ENCODE assay signal across 29 cellular contexts in the genomic region with DNA sequence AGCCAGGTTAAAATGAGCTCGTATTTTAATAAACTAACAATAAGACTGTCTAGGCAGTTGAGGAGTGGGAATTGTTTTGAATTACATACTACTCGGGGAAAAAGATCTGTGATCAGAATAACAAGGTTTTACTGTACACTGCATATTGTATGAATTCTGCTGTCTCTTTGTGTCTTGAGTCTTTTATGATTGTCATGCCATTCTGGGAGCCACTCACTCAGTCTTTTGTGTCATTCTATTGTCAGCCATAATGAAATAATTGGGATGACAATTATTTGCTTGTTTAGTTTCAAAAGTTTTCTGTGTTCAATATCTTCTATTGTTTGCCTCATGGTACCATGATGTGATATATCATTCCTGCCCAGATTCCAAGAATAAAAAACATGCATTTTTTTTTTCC.
"Had no signal": no experiment of that assay in that cellular context is flagged by ENCODE, and none has a peak within 500 bp of the region (broad histone marks: within the 10 kb centered on the region; RNA-seq: fewer than 3 reads in every experiment).

No MANE protein-coding gene starts in this region.

- H3K27me3 ChIP-seq: right lobe of liver, thyroid gland, upper lobe of left lung, vagina had no signal

- H3K9ac ChIP-seq: parathyroid adenoma had no signal

- H3K27me3 Mint-ChIP-seq: activated CD4-positive, alpha-beta memory T cell treated with anti-CD3 and anti-CD28 coated beads, Interleukin-2, amount 10 ng/mL, durations not matched to agents 7 days and 5 days; activated CD4-positive, alpha-beta T cell treated with anti-CD3 and anti-CD28 coated beads, Interleukin-2, amount 10 ng/mL, durations not matched to agents 24 days and 14 days; activated T-cell treated with anti-CD3 and anti-CD28 coated beads, Interleukin-2, amount 50 U/mL, for 24 hours; activated T-helper 17 cell treated with anti-CD3 and anti-CD28 coated beads, Interleukin-2, amount 50 U/mL, for 72 hours; naive B cell had no signal

- H3K4me3 ChIP-seq: right lobe of liver, thyroid gland, upper lobe of left lung, vagina had no signal

- ATAC-seq: activated CD4-positive, CD25-positive, alpha-beta regulatory T cell treated with anti-CD3 and anti-CD28 coated beads, Interleukin-2, amount 50 U/mL, for 24 hours; activated T-helper 17 cell treated with anti-CD3 and anti-CD28 coated beads, Interleukin-2, amount 50 U/mL, for 72 hours; right lobe of liver; stimulated activated naive CD8-positive, alpha-beta T cell treated with anti-CD3 and anti-CD28 coated beads, Interleukin-15, Interleukin-2, amounts not matched to agents 100 U/mL and 50 U/mL, for 24 hours had no signal

- H3K36me3 Mint-ChIP-seq: mesothelial cell of epicardium, naive B cell had no signal

- H3K27ac Mint-ChIP-seq: activated CD4-positive, alpha-beta memory T cell treated with anti-CD3 and anti-CD28 coated beads, Interleukin-2, amount 10 ng/mL, durations not matched to agents 7 days and 5 days; activated CD4-positive, alpha-beta T cell treated with anti-CD3 and anti-CD28 coated beads, Interleukin-2, amount 10 ng/mL, durations not matched to agents 24 days and 14 days; activated T-cell treated with anti-CD3 and anti-CD28 coated beads, Interleukin-2, amount 50 U/mL, for 24 hours; activated T-helper 17 cell treated with anti-CD3 and anti-CD28 coated beads, Interleukin-2, amount 50 U/mL, for 72 hours; mesothelial cell of epicardium; T-helper 2 cell treated with Interferon-gamma antibody and Interleukin-4, amounts not matched to agents 5 μg/mL and 100 μg/mL, for 36 hours had no signal

- H3K79me2 ChIP-seq: parathyroid adenoma had no signal

- H3K9me3 ChIP-seq: right lobe of liver, thyroid gland, upper lobe of left lung, vagina had no signal

- DNase-seq: activated CD4-positive, alpha-beta memory T cell treated with anti-CD3 and anti-CD28 coated beads, Interleukin-2, amount 10 ng/mL, durations not matched to agents 7 days and 5 days; activated CD4-positive, alpha-beta T cell treated with anti-CD3 and anti-CD28 coated beads, Interleukin-2, amount 10 ng/mL, durations not matched to agents 24 days and 14 days; activated CD8-positive, alpha-beta memory T cell treated with anti-CD3 and anti-CD28 coated beads, Interleukin-2, amount 50 U/mL, for 48 hours; activated gamma-delta T cell treated with Interleukin-2 at 50 U/mL for 16 hours; activated naive CD4-positive, alpha-beta T cell treated with anti-CD3 and anti-CD28 coated beads, Interleukin-2, amount 50 U/mL, for 16 hours; activated T-cell treated with anti-CD3 and anti-CD28 coated beads, Interleukin-2, amount 50 U/mL, for 24 hours; dermis blood vessel endothelial cell; effector CD8-positive, alpha-beta T cell; glutamatergic neuron; islet precursor cell; left ventricle myocardium superior; mammary epithelial cell; naive B cell; right lobe of liver; stimulated activated CD4-positive, alpha-beta T cell treated with anti-CD3 and anti-CD28 coated beads, Interleukin-2, amount 100 ng/mL, for 48 hours; stimulated activated naive CD8-positive, alpha-beta T cell treated with anti-CD3 and anti-CD28 coated beads, Interleukin-15, Interleukin-2, amounts not matched to agents 100 U/mL and 50 U/mL, for 24 hours; T-helper 1 cell; thyroid gland; upper lobe of left lung had no signal

- H3K27ac ChIP-seq: right lobe of liver, thyroid gland, upper lobe of left lung, vagina had no signal

- H3K9me3 Mint-ChIP-seq: activated CD4-positive, alpha-beta memory T cell treated with anti-CD3 and anti-CD28 coated beads, Interleukin-2, amount 10 ng/mL, durations not matched to agents 7 days and 5 days; activated T-cell treated with anti-CD3 and anti-CD28 coated beads, Interleukin-2, amount 50 U/mL, for 24 hours; activated T-helper 17 cell treated with anti-CD3 and anti-CD28 coated beads, Interleukin-2, amount 50 U/mL, for 72 hours; mesothelial cell of epicardium; naive B cell had no signal

- FAIRE-seq: bronchial epithelial cell, colon, frontal cortex had no signal

- H3K36me3 ChIP-seq: right lobe of liver, thyroid gland, upper lobe of left lung, vagina had no signal

- H3K4me3 Mint-ChIP-seq: activated CD4-positive, alpha-beta memory T cell treated with anti-CD3 and anti-CD28 coated beads, Interleukin-2, amount 10 ng/mL, durations not matched to agents 7 days and 5 days; activated CD4-positive, alpha-beta T cell treated with anti-CD3 and anti-CD28 coated beads, Interleukin-2, amount 10 ng/mL, durations not matched to agents 24 days and 14 days; activated T-cell treated with anti-CD3 and anti-CD28 coated beads, Interleukin-2, amount 50 U/mL, for 24 hours; activated T-helper 17 cell treated with anti-CD3 and anti-CD28 coated beads, Interleukin-2, amount 50 U/mL, for 72 hours; mesothelial cell of epicardium; naive B cell; neural crest cell; T-helper 2 cell treated with Interferon-gamma antibody and Interleukin-4, amounts not matched to agents 5 μg/mL and 100 μg/mL, for 36 hours had no signal
